In genomic region chr14:23386999-23387398, GRCh38 we compare ENCODE assay signal across 1 cellular context.
TF ChIP-seq lines count a peak whose summit lies in the region.

No MANE protein-coding gene starts in this region.

TF ChIP-seq in K562, 482 proteins besides CTCF, POLR2A, EP300 and RAD21:
- no peak for TF ChIP-seq THAP12 (CRISPR knock-in tag; IDR thresholded peaks at IDR 0.05)
- TF ChIP-seq TGIF2 (CRISPR knock-in tag; IDR thresholded peaks at IDR 0.05), result no peak
- no peak for TF ChIP-seq ATF2 (CRISPR knock-in tag; IDR thresholded peaks at IDR 0.05)
- peak; percentile 64 for TF ChIP-seq BCOR (IDR thresholded peaks at IDR 0.05)
- peak; percentile 82 for TF ChIP-seq RBM25 (IDR thresholded peaks at IDR 0.05; ENCODE audit: low read depth, low read length, severe bottlenecking)
